ENCODE assay signal across 2 cellular contexts in genomic region chr20:43235998-43236397, GRCh38.
TF ChIP-seq lines count a peak whose summit lies in the region.

No MANE protein-coding gene starts in this region.

TF ChIP-seq in HepG2, 621 proteins besides CTCF, POLR2A, EP300 and RAD21:
- TF ChIP-seq MAFF (IDR thresholded peaks at IDR 0.05; ENCODE audit: low read depth, low read length) (peak; percentile 93), ZFAT (CRISPR knock-in tag; conservative IDR thresholded peaks at IDR 0.05) (no peak), KDM2A (CRISPR knock-in tag; IDR thresholded peaks at IDR 0.05; ENCODE audit: borderline replicate concordance, low read depth) (no peak), SPEN (CRISPR knock-in tag; IDR thresholded peaks at IDR 0.05; ENCODE audit: low read depth) (no peak), MAFK (conservative IDR thresholded peaks at IDR 0.05 in 1 of 2, IDR thresholded peaks at IDR 0.05 in 1 of 2; ENCODE audit: low read length in 2 of 2) (peak; percentile 93 to 98), MTA3 (CRISPR knock-in tag; IDR thresholded peaks at IDR 0.05) (no peak), ZNF607 (CRISPR knock-in tag; IDR thresholded peaks at IDR 0.05; ENCODE audit: borderline replicate concordance) (no peak), FOXJ3 (CRISPR knock-in tag; IDR thresholded peaks at IDR 0.05; ENCODE audit: borderline replicate concordance) (no peak), ZBTB38 (CRISPR knock-in tag; IDR thresholded peaks at IDR 0.05) (no peak), CAMTA2 (CRISPR knock-in tag; IDR thresholded peaks at IDR 0.05; ENCODE audit: borderline replicate concordance) (no peak), ZNF652 (CRISPR knock-in tag; IDR thresholded peaks at IDR 0.05; ENCODE audit: borderline replicate concordance, low read depth) (no peak)

TF ChIP-seq in K562, 482 proteins besides CTCF, POLR2A, EP300 and RAD21:
- TF ChIP-seq MAFF (IDR thresholded peaks at IDR 0.05; ENCODE audit: low read length) (peak; percentile 74), CREB1 (IDR thresholded peaks at IDR 0.05) (no peak), CREB1 (CRISPR knock-in tag; IDR thresholded peaks at IDR 0.05) (no peak), IFI16 (CRISPR knock-in tag; IDR thresholded peaks at IDR 0.05) (no peak), MTA3 (IDR thresholded peaks at IDR 0.05; ENCODE audit: borderline replicate concordance) (no peak), ZNF398 (CRISPR knock-in tag; IDR thresholded peaks at IDR 0.05) (no peak), ZNF263 (CRISPR knock-in tag; IDR thresholded peaks at IDR 0.05; ENCODE audit: borderline replicate concordance) (no peak), ZNF146 (CRISPR knock-in tag; IDR thresholded peaks at IDR 0.05; ENCODE audit: unreplicated experiment) (no peak), MAFG (tag; conservative IDR thresholded peaks at IDR 0.05) (peak; percentile 64), JUNB (CRISPR knock-in tag; conservative IDR thresholded peaks at IDR 0.05) (no peak), THAP7 (CRISPR knock-in tag; IDR thresholded peaks at IDR 0.05) (no peak), ZNF324 (CRISPR knock-in tag; IDR thresholded peaks at IDR 0.05) (no peak), RERE (CRISPR knock-in tag; IDR thresholded peaks at IDR 0.05; ENCODE audit: borderline replicate concordance) (no peak), TAF1 (IDR thresholded peaks at IDR 0.05; ENCODE audit: control insufficient read depth, extremely low read depth, insufficient read depth, low read length, severe bottlenecking) (no peak), ZSCAN29 (IDR thresholded peaks at IDR 0.05) (no peak), MAFK (IDR thresholded peaks at IDR 0.05; ENCODE audit: low read length) (peak; percentile 73), C11orf30 (IDR thresholded peaks at IDR 0.05; ENCODE audit: low read depth) (peak; percentile 66; the same call in 1 of the 2 replicates), FOS (IDR thresholded peaks at IDR 0.05; ENCODE audit: extremely low read depth, insufficient read length) (no peak), ZNF316 (IDR thresholded peaks at IDR 0.05) (peak; percentile 66), FOXP4 (CRISPR knock-in tag; IDR thresholded peaks at IDR 0.05; ENCODE audit: borderline replicate concordance) (no peak)
TF ChIP-seq in K562: peak in this region for 5.
